Comparison of ENCODE assay signal across 9 cellular contexts in the genomic region with DNA sequence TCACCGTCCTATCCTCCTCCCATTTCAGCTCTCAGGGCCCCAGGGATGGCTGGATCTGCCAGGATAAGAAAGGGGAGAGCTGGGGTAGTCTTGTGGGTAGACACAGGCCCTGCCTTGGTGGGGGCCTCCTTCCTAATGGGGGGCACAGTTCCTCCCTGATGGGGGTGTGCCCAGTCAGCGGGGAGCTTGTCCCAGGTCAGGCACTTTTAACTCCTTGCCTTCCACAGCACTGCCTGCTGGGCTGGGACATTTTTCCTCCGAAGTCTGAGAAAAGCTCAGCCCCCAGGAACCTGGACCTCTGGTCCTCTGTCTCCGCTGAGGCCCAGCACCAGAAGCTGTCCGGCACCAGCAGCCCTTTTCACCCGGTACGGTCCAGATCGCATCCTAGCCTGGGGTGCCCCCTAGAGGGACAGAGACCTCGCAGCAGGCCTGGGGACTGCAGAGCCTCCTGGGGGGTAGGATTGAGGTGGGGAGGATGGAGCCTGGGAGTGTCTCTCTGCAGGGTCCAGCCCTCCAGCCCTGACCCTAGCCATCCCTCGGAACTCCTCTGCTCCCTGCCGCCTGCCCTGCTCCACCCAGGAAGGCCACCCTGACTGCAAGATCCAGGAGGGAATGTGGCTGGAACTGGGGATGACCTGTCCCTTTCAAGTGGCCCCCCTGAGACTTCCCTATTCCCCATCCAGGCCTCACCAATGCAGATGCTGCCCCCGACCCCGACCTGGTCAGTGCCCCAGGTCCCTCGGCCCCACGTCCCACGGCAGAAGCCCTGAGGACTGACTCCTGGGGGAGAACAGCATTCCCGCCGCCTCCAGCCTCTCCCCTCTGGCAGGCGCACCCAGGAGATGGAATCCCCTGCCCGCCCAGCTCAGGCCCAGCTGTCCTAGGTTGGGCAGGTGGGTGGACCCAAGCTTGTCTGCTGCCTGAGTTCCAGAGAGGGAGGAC. TPM values are rescaled to one million over a fixed set of nuclear protein-coding genes. Genes with fewer than 3 reads are reported as not detected.
DNase-seq lines count a peak whose midpoint lies in the region; ATAC-seq and TF ChIP-seq lines count a peak whose summit lies in the region.
"Had no signal": no experiment of that assay in that cellular context is flagged by ENCODE, and none has a peak within 500 bp of the region (broad histone marks: within the 10 kb centered on the region; RNA-seq: fewer than 3 reads in every experiment).

No MANE protein-coding gene starts in this region.

- H3K27ac ChIP-seq in spleen: peak overlapping the region in 1 of 8 donors; percentile 21

- no peaks in the 10 kb centered on the region for H3K9me3 ChIP-seq in spleen

- 78 to 85% (median 83%) methylated on average over 17 to 20 of the region's 20 CpGs for WGBS in spleen, 5 donors
- 88 to 90% methylated on average over 20 of the region's 20 CpGs for WGBS in lower leg skin, 2 donors

- H3K36me3 Mint-ChIP-seq in activated CD8-positive, alpha-beta T cell treated with anti-CD3 and anti-CD28 coated beads for 36 hours (ENCODE audit: low read depth): peaks cover 19% of the 10 kb centered on the region
- H3K36me3 Mint-ChIP-seq in glutamatergic neuron (ENCODE audit: unreplicated experiment): peaks cover 6% of the 10 kb centered on the region

- no peak overlapping the region for H3K4me3 Mint-ChIP-seq in activated CD8-positive, alpha-beta T cell treated with anti-CD3 and anti-CD28 coated beads for 36 hours
- no peak overlapping the region for H3K4me3 Mint-ChIP-seq in glutamatergic neuron (ENCODE audit: unreplicated experiment)
- H3K4me3 Mint-ChIP-seq: activated naive CD8-positive, alpha-beta T cell had no signal

- H3K27me3 ChIP-seq in spleen (replicated peaks in 1 of 7): no peaks in the 10 kb centered on the region

- POLR2A ChIA-PET in activated CD8-positive, alpha-beta T cell treated with anti-CD3 and anti-CD28 coated beads for 36 hours (lab: Charles Lee): interaction anchor here (1.0 to 3.3 kb wide), 3 partner anchors 15 to 123 kb away, joined by 3 to 38 read pairs (median 5); a partner anchor contains a TSS

- no peaks in the 10 kb centered on the region for H3K9me3 Mint-ChIP-seq in activated CD8-positive, alpha-beta T cell treated with anti-CD3 and anti-CD28 coated beads for 36 hours
- H3K9me3 Mint-ChIP-seq in glutamatergic neuron (ENCODE audit: unreplicated experiment): peaks cover 5% of the 10 kb centered on the region

- peaks cover 0 to 29% (median 4%) of the 10 kb centered on the region in 6 donors for H3K4me1 ChIP-seq in spleen

- ATAC-seq in activated CD8-positive, alpha-beta T cell treated with anti-CD3 and anti-CD28 coated beads for 36 hours: peak; percentile 96
- no peak for ATAC-seq in GM18511 (IDR thresholded peaks at IDR 0.05; ENCODE audit: unreplicated experiment)

- TF ChIP-seq CTCF in AG09309 (IDR thresholded peaks at IDR 0.05; ENCODE audit: control insufficient read depth, insufficient read depth, low read depth, low read length, missing control alignments) (peak; percentile 79), HFF-Myc (IDR thresholded peaks at IDR 0.05; ENCODE audit: low read depth, low read length, missing control alignments) (peak; percentile 73), glutamatergic neuron (IDR thresholded peaks at IDR 0.05; ENCODE audit: partially characterized antibody, unreplicated experiment) (peak; percentile 10), spleen (IDR thresholded peaks at IDR 0.05 in 8 of 11, conservative IDR thresholded peaks at IDR 0.05 in 3 of 11) (peak in 10 of 11 experiments; percentile 13 to 75 (median 47)), lower leg skin (IDR thresholded peaks at IDR 0.05) (no peak)
- TF ChIP-seq CTCF in activated CD8-positive, alpha-beta T cell treated with anti-CD3 and anti-CD28 coated beads for 36 hours (IDR thresholded peaks at IDR 0.05): peak; percentile 69

- TF ChIP-seq POLR2A in spleen (IDR thresholded peaks at IDR 0.05): no peak
- no peak for TF ChIP-seq POLR2A in lower leg skin (IDR thresholded peaks at IDR 0.05)

- CTCF ChIA-PET in activated CD8-positive, alpha-beta T cell treated with anti-CD3 and anti-CD28 coated beads for 36 hours (lab: Charles Lee): interaction anchor here (0.6 to 2.6 kb wide), 17 partner anchors 8 to 194 kb away, joined by 3 to 9 read pairs (median 4); a partner anchor contains a TSS

- H3K4me3 ChIP-seq in AG09309 (ENCODE audit: control insufficient read depth, low read depth, low read length): no peak overlapping the region
- H3K4me3 ChIP-seq in HFF-Myc (replicated peaks; ENCODE audit: low read depth, low read length): no peak overlapping the region
- no peak overlapping the region for H3K4me3 ChIP-seq in spleen
- no peak overlapping the region for H3K4me3 ChIP-seq in lower leg skin (ENCODE audit: low read depth, poor library complexity, severe bottlenecking)

- H3K27me3 Mint-ChIP-seq in activated CD8-positive, alpha-beta T cell treated with anti-CD3 and anti-CD28 coated beads for 36 hours: no peaks in the 10 kb centered on the region
- peaks cover 4% of the 10 kb centered on the region for H3K27me3 Mint-ChIP-seq in glutamatergic neuron (ENCODE audit: unreplicated experiment)
- H3K27me3 Mint-ChIP-seq: activated naive CD8-positive, alpha-beta T cell had no signal

- no peak for DNase-seq in AG09309 (ENCODE audit: low read depth)
- DNase-seq in HFF-Myc (ENCODE audit: extremely low read depth, low read depth): no peak
- peak; percentile 67 for DNase-seq in activated CD8-positive, alpha-beta T cell treated with anti-CD3 and anti-CD28 coated beads for 36 hours
- peak; percentile 36 for DNase-seq in glutamatergic neuron
- DNase-seq in spleen: no peak
- DNase-seq in lower leg skin (ENCODE audit: low spot score in 2 of 2): no peak
- DNase-seq in NCI-H1694 (lab: John Stamatoyannopoulos, UW): no peak

- H3K36me3 ChIP-seq in spleen: peaks cover 0 to 66% (median 56%) of the 10 kb centered on the region in 6 donors

- H3K4me1 Mint-ChIP-seq in activated CD8-positive, alpha-beta T cell treated with anti-CD3 and anti-CD28 coated beads for 36 hours (ENCODE audit: low read depth): no peaks in the 10 kb centered on the region
- peaks cover 5% of the 10 kb centered on the region for H3K4me1 Mint-ChIP-seq in glutamatergic neuron (ENCODE audit: low read depth, unreplicated experiment)

- H3K27ac Mint-ChIP-seq in activated CD8-positive, alpha-beta T cell treated with anti-CD3 and anti-CD28 coated beads for 36 hours: no peak overlapping the region
- no peak overlapping the region for H3K27ac Mint-ChIP-seq in glutamatergic neuron (ENCODE audit: unreplicated experiment)
- H3K27ac Mint-ChIP-seq: activated naive CD8-positive, alpha-beta T cell had no signal

- intact Hi-C loops in activated CD8-positive, alpha-beta T cell treated with anti-CD3 and anti-CD28 coated beads for 36 hours (cut with micrococcal nuclease): no loop called here
- intact Hi-C loops in spleen (cut with DNase I; ENCODE audit: low total_unique reads): no loop called here
- intact Hi-C loops in lower leg skin (cut with DNase I; ENCODE audit: low total_unique reads): no loop called here

RNA-seq across cellular contexts. Expression of a gene that starts 12.0 kb away (rescaled TPM):
- 10 to 100 TPM; 24.0 to 24.7 TPM for total RNA-seq in activated CD8-positive, alpha-beta T cell treated with anti-CD3 and anti-CD28 coated beads for 36 hours
- 62.3 TPM for total RNA-seq in glutamatergic neuron (ENCODE audit: unreplicated experiment)
- total RNA-seq in spleen: 10 to 100 TPM; 33.2 to 65.5 (median 46.5) TPM
- 100 to 1,000 TPM in 1 of 3 donors, 10 to 100 TPM in 2; 38.0 to 109 (median 97.2) TPM for polyA plus RNA-seq in spleen
- total RNA-seq in lower leg skin: 10 to 100 TPM; 27.3 to 33.2 (median 30.1) TPM

RNA-seq across cellular contexts. Expression of a gene that starts 31.8 kb away (rescaled TPM):
- 1 to 10 TPM; 1.5 to 1.8 TPM for total RNA-seq in activated CD8-positive, alpha-beta T cell treated with anti-CD3 and anti-CD28 coated beads for 36 hours
- total RNA-seq in glutamatergic neuron (ENCODE audit: unreplicated experiment): not detected
- 1 to 10 TPM; 1.3 to 7.6 (median 2.2) TPM for total RNA-seq in spleen
- polyA plus RNA-seq in spleen: 1 to 10 TPM; 1.7 to 2.0 (median 1.9) TPM
- total RNA-seq in lower leg skin: 1 to 10 TPM in 3 of 4 donors, under 1 TPM in 1; 0.72 to 4.1 (median 1.9) TPM

RNA-seq across cellular contexts. Expression of a gene that starts 51.1 kb away (rescaled TPM):
- 10 to 100 TPM; 51.0 to 51.1 TPM for total RNA-seq in activated CD8-positive, alpha-beta T cell treated with anti-CD3 and anti-CD28 coated beads for 36 hours
- 61.9 TPM for total RNA-seq in glutamatergic neuron (ENCODE audit: unreplicated experiment)
- 10 to 100 TPM; 47.3 to 69.6 (median 62.9) TPM for total RNA-seq in spleen
- 10 to 100 TPM; 14.8 to 28.1 (median 16.2) TPM for polyA plus RNA-seq in spleen
- total RNA-seq in lower leg skin: 100 to 1,000 TPM; 104 to 125 (median 111) TPM

Comparison
In these comparisons a context has a peak if more than half of its experiments do, and no peak if none do; other contexts are left out.
1. DNase-seq: peak in activated CD8-positive, alpha-beta T cell treated with anti-CD3 and anti-CD28 coated beads for 36 hours (single experiment) and glutamatergic neuron (single experiment); none in AG09309 (single experiment), HFF-Myc (single experiment), spleen (single experiment), lower leg skin (0 of 2) and NCI-H1694 (single experiment).
2. CTCF ChIP-seq: peak in AG09309 (single experiment), HFF-Myc (single experiment), activated CD8-positive, alpha-beta T cell treated with anti-CD3 and anti-CD28 coated beads for 36 hours (single experiment), glutamatergic neuron (single experiment) and spleen (10 of 11); none in lower leg skin (0 of 3).